ENCODE assay signal across 9 cellular contexts in genomic region chr16:11224096-11224893, GRCh38. TPM values are rescaled to one million over a fixed set of nuclear protein-coding genes. Genes with fewer than 3 reads are reported as not detected.
A peak's percentile ranks its signal among the peaks of the same experiment; 100 is the strongest.
DNase-seq lines count a peak whose midpoint lies in the region; ATAC-seq and TF ChIP-seq lines count a peak whose summit lies in the region.
"Had no signal": no experiment of that assay in that cellular context is flagged by ENCODE, and none has a peak within 500 bp of the region (broad histone marks: within the 10 kb centered on the region; RNA-seq: fewer than 3 reads in every experiment).

No MANE protein-coding gene starts in this region.

- peak overlapping the region; percentile 81 to 87 (median 84) for H3K27ac ChIP-seq in Peyer's patch
- H3K27ac ChIP-seq: SJCRH30 had no signal

- 55 to 60% methylated on average over 23 to 24 of the region's 24 CpGs for WGBS in lower leg skin, 2 donors

- no peak for TF ChIP-seq CTCF in Peyer's patch (IDR thresholded peaks at IDR 0.05)
- TF ChIP-seq CTCF in lower leg skin (IDR thresholded peaks at IDR 0.05): no peak

- H3K4me1 ChIP-seq in Peyer's patch: peaks cover 0 to 23% (median 10%) of the 10 kb centered on the region in 4 donors
- H3K4me1 ChIP-seq: SJCRH30 had no signal

- H3K27me3 ChIP-seq in Peyer's patch: no peaks in the 10 kb centered on the region
- H3K27me3 ChIP-seq: SJCRH30 had no signal

- intact Hi-C loops in lower leg skin (cut with DNase I; ENCODE audit: low total_unique reads): no loop called here

- no peaks in the 10 kb centered on the region for H3K36me3 ChIP-seq in Peyer's patch
- H3K36me3 ChIP-seq: SJCRH30 had no signal

- peak in 1 of 2 donors; percentile 58 for TF ChIP-seq POLR2A in Peyer's patch (IDR thresholded peaks at IDR 0.05)
- no peak for TF ChIP-seq POLR2A in lower leg skin (IDR thresholded peaks at IDR 0.05)

- ATAC-seq in HG03039 (IDR thresholded peaks at IDR 0.05; ENCODE audit: unreplicated experiment) (no peak), GM19023 (IDR thresholded peaks at IDR 0.05; ENCODE audit: unreplicated experiment) (no peak)

- H3K4me3 ChIP-seq in Peyer's patch (peak overlapping the region in 2 of 4 donors; percentile 2 to 4), lower leg skin (ENCODE audit: low read depth, poor library complexity, severe bottlenecking) (no peak overlapping the region)
- H3K4me3 ChIP-seq: SJCRH30 had no signal

- DNase-seq in activated gamma-delta T cell treated with Interleukin-2 at 50 U/mL for 16 hours (peak; percentile 49), activated gamma-delta T cell (lab: John Stamatoyannopoulos, UW) (no peak), Peyer's patch (peak; percentile 73 to 97 (median 94)), lower leg skin (ENCODE audit: low spot score in 2 of 2) (peak; percentile 86 to 95)
- peak; percentile 46 for DNase-seq in activated naive CD4-positive, alpha-beta T cell treated with Interleukin-2 at 50 U/mL for 16 hours
- DNase-seq in stimulated activated CD8-positive, alpha-beta memory T cell treated with anti-CD3 and anti-CD28 coated beads, Interleukin-7, amount 100 ng/mL, for 4 hours (ENCODE audit: low read depth in 2 of 2): peak; percentile 26 to 51

- H3K9me3 ChIP-seq in Peyer's patch: no peaks in the 10 kb centered on the region
- H3K9me3 ChIP-seq: SJCRH30 had no signal

RNA-seq across cellular contexts. Expression of gene SOCS1, which starts 31.7 kb away (rescaled TPM):
- total RNA-seq in Peyer's patch (10 to 100 TPM in 3 of 4 donors, 1 to 10 TPM in 1; 8.7 to 19.0 (median 15.3) TPM), lower leg skin (10 to 100 TPM in 2 of 4 donors, 1 to 10 TPM in 2; 7.7 to 20.6 (median 10.1) TPM)

RNA-seq across cellular contexts. Expression of gene TNP2, which starts 44.8 kb away (rescaled TPM):
- not detected for total RNA-seq in Peyer's patch
- total RNA-seq in lower leg skin: not detected
- total RNA-seq: SJCRH30 had no signal

RNA-seq across cellular contexts. Expression of gene PRM3, which starts 49.1 kb away (rescaled TPM):
- not detected for total RNA-seq in Peyer's patch
- not detected for total RNA-seq in lower leg skin
- total RNA-seq: SJCRH30 had no signal

RNA-seq across cellular contexts. Expression of gene PRM2, which starts 52.0 kb away (rescaled TPM):
- total RNA-seq in Peyer's patch: not detected
- total RNA-seq in lower leg skin: 1 to 10 TPM in 1 of 4 donors, not detected in 3; 2.3 TPM
- total RNA-seq: SJCRH30 had no signal

RNA-seq across cellular contexts. Expression of gene PRM1, which starts 56.8 kb away (rescaled TPM):
- total RNA-seq in Peyer's patch (not detected), lower leg skin (not detected)
- total RNA-seq: SJCRH30 had no signal
